ENCODE assay signal across 13 cellular contexts in genomic region chr10:48652344-48652743, GRCh38. TPM values are rescaled to one million over a fixed set of nuclear protein-coding genes. Genes with fewer than 3 reads are reported as not detected.
DNase-seq lines count a peak whose midpoint lies in the region; ATAC-seq, FAIRE-seq and TF ChIP-seq lines count a peak whose summit lies in the region.
"Had no signal": no experiment of that assay in that cellular context is flagged by ENCODE, and none has a peak within 500 bp of the region (broad histone marks: within the 10 kb centered on the region; RNA-seq: fewer than 3 reads in every experiment).

No MANE protein-coding gene starts in this region.

- no peak overlapping the region for H3K9ac ChIP-seq in GM12878 (ENCODE audit: control insufficient read depth, insufficient read depth, low read length)

- H3K4me3 ChIP-seq in GM12878 (0 out of 2 replicates have a peak overlapping the region, but pooled peaks have one; percentile 22), thoracic aorta (peak overlapping the region; percentile 7)

- in situ Hi-C loops in GM12878 (cut with MboI), result no loop called here

- no peak for TF ChIP-seq RAD21 in GM12878 (IDR thresholded peaks at IDR 0.05; ENCODE audit: insufficient read depth, low read depth, low read length)

- SMC1A ChIA-PET in GM12878 (lab: Charles Lee; ENCODE audit: uncharacterized antibody, unreplicated experiment), result interaction anchor here (0.9 to 15.1 kb wide), 13 partner anchors 8 to 289 kb away, joined by 3 to 298 read pairs (median 3); partner anchors contain the start of gene ARHGAP22

- BruUV-seq in GM12878 (replicated peaks; lab: Mats Ljungman, UMichigan), result no TSS peak

- RAD21 ChIA-PET in GM12878 (lab: Charles Lee; ENCODE audit: unreplicated experiment), result interaction anchor here (0.9 to 15.3 kb wide), 5 partner anchors 37 to 286 kb away, joined by 3 to 383 read pairs (median 3); partner anchors contain the start of gene ARHGAP22

- DNase-seq in CD1c-positive myeloid dendritic cell (ENCODE audit: extremely low spot score) (peak; percentile 76), GM12878 (ENCODE audit: low read depth, low spot score) (no peak), thoracic aorta (ENCODE audit: low spot score) (no peak), NCI-H524 (lab: John Stamatoyannopoulos, UW) (no peak)
- DNase-seq: CD4-positive, CD25-positive, alpha-beta regulatory T cell; GF-D8; GOT3; H9; IMR-90 had no signal

- H2AFZ ChIP-seq in GM12878 (ENCODE audit: control insufficient read depth, low read depth, low read length), result no peak overlapping the region

- H3K4me2 ChIP-seq in GM12878 (ENCODE audit: control insufficient read depth, insufficient read depth), result peak overlapping the region; percentile 54; the same call in 1 of the 2 replicates

- ATAC-seq in GM12878, result 0 out of 3 replicates have a peak, but pooled peaks have one; percentile 6
- ATAC-seq in thoracic aorta (ENCODE audit: insufficient number of reproducible peaks, low FRiP score, low read depth), result no peak
- no peak for ATAC-seq in HG03280 (IDR thresholded peaks at IDR 0.05; ENCODE audit: unreplicated experiment)
- no peak for ATAC-seq in GM18502 (IDR thresholded peaks at IDR 0.05; ENCODE audit: poor library complexity, unreplicated experiment)

- TF ChIP-seq CTCF in GM12878 (IDR thresholded peaks at IDR 0.05 in 2 of 3, conservative IDR thresholded peaks at IDR 0.05 in 1 of 3; ENCODE audit: control insufficient read depth in 2 of 3, extremely low read depth in 1 of 3, insufficient read depth in 1 of 3, low read depth in 3 of 3, low read length in 3 of 3) (no peak), thoracic aorta (IDR thresholded peaks at IDR 0.05) (no peak)

- H4K20me1 ChIP-seq in GM12878 (ENCODE audit: control insufficient read depth, insufficient read depth), result no peaks in the 10 kb centered on the region

- intact Hi-C loops in GM12878 (cut with micrococcal nuclease; ENCODE audit: unreplicated experiment), result loop anchor here (1.0 kb wide), 1 partner anchor 44 kb away; no protein-coding TSS in a partner anchor

- CTCF ChIA-PET in GM12878 (lab: Yijun Ruan, JAX), result interaction anchor here (1.0 to 13.6 kb wide), 6 partner anchors 13 to 100 kb away, joined by 3 to 664 read pairs (median 5); partner anchors contain the start of gene ARHGAP22

- H3K27ac ChIP-seq in GM12878 (ENCODE audit: control insufficient read depth, insufficient read depth) (no peak overlapping the region), layer of hippocampus (ENCODE audit: low read depth, low read length) (peak overlapping the region; percentile 39), thoracic aorta (no peak overlapping the region)

- H3K4me1 ChIP-seq in GM12878 (ENCODE audit: control insufficient read depth, insufficient read depth, low read length) (peaks cover 11% of the 10 kb centered on the region), thoracic aorta (ENCODE audit: control insufficient read depth in 1 of 2, low read depth in 2 of 2) (peaks cover 3 to 5% of the 10 kb centered on the region in 2 donors)

- no peak for TF ChIP-seq EP300 in GM12878 (IDR thresholded peaks at IDR 0.05; ENCODE audit: borderline replicate concordance in 1 of 2, control insufficient read depth in 1 of 2, low read depth in 2 of 2, low read length in 2 of 2)

- 48% methylated on average over 4 of the region's 4 CpGs for WGBS in GM12878 (ENCODE audit: insufficient coverage, insufficient replicate concordance, low lambda C conversion rate, missing lambda C conversion rate)

- peak; percentile 38 for FAIRE-seq in GM12878 (lab: Jason Lieb, UNC)
- FAIRE-seq: A204.1 had no signal

- no peaks in the 10 kb centered on the region for H3K27me3 ChIP-seq in GM12878 (replicated peaks in 1 of 2; ENCODE audit: control insufficient read depth in 2 of 2, insufficient read depth in 2 of 2, low read length in 1 of 2)
- H3K27me3 ChIP-seq in layer of hippocampus (ENCODE audit: control insufficient read depth, insufficient read depth, low read length), result no peaks in the 10 kb centered on the region
- no peaks in the 10 kb centered on the region for H3K27me3 ChIP-seq in thoracic aorta (replicated peaks; ENCODE audit: insufficient read depth)

- peaks cover 2% of the 10 kb centered on the region for H3K79me2 ChIP-seq in GM12878 (ENCODE audit: control insufficient read depth, insufficient read depth, low read length)

- H3K9me3 ChIP-seq in GM12878 (replicated peaks; ENCODE audit: control insufficient read depth, insufficient read depth, low read length), result no peaks in the 10 kb centered on the region
- H3K9me3 ChIP-seq in thoracic aorta, result no peaks in the 10 kb centered on the region

- no peak for TF ChIP-seq POLR2A in GM12878 (IDR thresholded peaks at IDR 0.05; ENCODE audit: low read depth, low read length)

- POLR2A ChIA-PET in GM12878 (lab: Charles Lee), result interaction anchor here (1.0 to 1.1 kb wide), 2 partner anchors 34 to 44 kb away, joined by 3 to 6 read pairs; no protein-coding TSS in a partner anchor

- no peaks in the 10 kb centered on the region for H3K36me3 ChIP-seq in GM12878 (ENCODE audit: control insufficient read depth in 2 of 2, insufficient read depth in 2 of 2, low read length in 1 of 2)
- no peaks in the 10 kb centered on the region for H3K36me3 ChIP-seq in thoracic aorta

TF ChIP-seq in GM12878, 131 proteins besides CTCF, POLR2A, EP300 and RAD21 (continues in another document):
- TF ChIP-seq ATF3 (IDR thresholded peaks at IDR 0.05; ENCODE audit: borderline replicate concordance, extremely low read depth, low read depth, low read length) (no peak), TCF3 (IDR thresholded peaks at IDR 0.05; ENCODE audit: borderline replicate concordance, insufficient read depth, low read depth, low read length) (no peak), SPI1 (IDR thresholded peaks at IDR 0.05; ENCODE audit: borderline replicate concordance, insufficient read depth, low read depth, low read length) (peak; percentile 88; the same call in 1 of the 2 replicates), DPF2 (IDR thresholded peaks at IDR 0.05) (peak; percentile 73), RAD51 (IDR thresholded peaks at IDR 0.05) (peak; percentile 66; the same call in 1 of the 2 replicates), EGR1 (IDR thresholded peaks at IDR 0.05; ENCODE audit: borderline replicate concordance in 1 of 2, low read depth in 2 of 2, low read length in 2 of 2) (no peak), IKZF1 (conservative IDR thresholded peaks at IDR 0.05) (peak; percentile 66; the same call in 1 of the 2 replicates)

RNA-seq across cellular contexts. Expression of gene WDFY4, which starts 32.3 kb away (rescaled TPM):
- 484 and 561 TPM in 2 replicates for total RNA-seq in GM12878 (2013; cell fraction: nucleolus; rRNA removed)
- total RNA-seq in GM12878 (2014; rRNA removed), result 81.2 and 82.2 TPM in 2 replicates
- total RNA-seq in GM12878 (2014; rRNA removed; fragmentation: Illumina TruSeq; extraction: Trizol), result 36.3 and 38.1 TPM in 2 replicates
- 132 and 136 TPM in 2 replicates for total RNA-seq in GM12878 (2021)
- polyA plus RNA-seq in GM12878 (2011; ENCODE audit: low read depth), result 16.4 TPM
- 24.4 and 58.0 TPM in 2 replicates for polyA plus RNA-seq in GM12878 (2011; rRNA removed)
- 46.0 and 51.0 TPM in 2 replicates for polyA plus RNA-seq in GM12878 (2011; cell fraction: cytosol; rRNA removed)
- 214 and 216 TPM in 2 replicates for polyA plus RNA-seq in GM12878 (2011; cell fraction: nucleus; rRNA removed)
- 26.0 and 43.0 TPM in 2 replicates for polyA plus RNA-seq in GM12878 (2012)
- polyA plus RNA-seq in GM12878 (2014; fragmentation: Illumina TruSeq; extraction: Trizol), result 34.4 and 49.4 TPM in 2 replicates
- polyA plus RNA-seq in GM12878 (2014; fragmentation: Nextera tagmentation; extraction: Ambion mirVana), result 10 to 100 TPM; 13.5 to 13.9 TPM
- 70.3 and 78.5 TPM in 2 replicates for polyA plus RNA-seq in GM12878 (2014; rRNA removed)
- polyA plus RNA-seq in GM12878 (2016; fragmentation: Nextera tagmentation; extraction: Ambion mirVana), result 10 to 100 TPM; 31.7 to 45.2 TPM
- polyA minus RNA-seq in GM12878 (2011; rRNA and poly(A)+ RNA removed), result 149 and 180 TPM in 2 replicates
- 57.9 and 65.2 TPM in 2 replicates for polyA minus RNA-seq in GM12878 (2011; cell fraction: cytosol; rRNA and poly(A)+ RNA removed)
- 153 and 224 TPM in 2 replicates for polyA minus RNA-seq in GM12878 (2011; cell fraction: nucleus; rRNA and poly(A)+ RNA removed)
- total RNA-seq in thoracic aorta, result 10 to 100 TPM; 10.0 to 14.9 TPM
- total RNA-seq: H9, IMR-90 had no signal
- polyA plus RNA-seq: IMR-90 had no signal

RNA-seq across cellular contexts. Expression of gene ARHGAP22, which starts 47.5 kb away (rescaled TPM):
- total RNA-seq in GM12878 (2013; cell fraction: nucleolus; rRNA removed), result 17.6 and 21.3 TPM in 2 replicates
- total RNA-seq in GM12878 (2014; rRNA removed) (not detected in 2 replicates), GM12878 (2014; rRNA removed; fragmentation: Illumina TruSeq; extraction: Trizol) (not detected in 2 replicates), GM12878 (2021) (0.18 and 0.45 TPM in 2 replicates), thoracic aorta (10 to 100 TPM; 15.4 to 24.8 TPM)
- not detected for polyA plus RNA-seq in GM12878 (2011; ENCODE audit: low read depth)
- polyA plus RNA-seq in GM12878 (2011; rRNA removed) (0.61 and 1.0 TPM in 2 replicates), GM12878 (2014; fragmentation: Illumina TruSeq; extraction: Trizol) (not detected in 2 replicates), GM12878 (2014; fragmentation: Nextera tagmentation; extraction: Ambion mirVana) (under 1 TPM in 1 of 2 experiments, not detected in 1; 0.07 TPM), GM12878 (2014; rRNA removed) (0.08 TPM in 1 of 2 replicates, not detected in the other), GM12878 (2016; fragmentation: Nextera tagmentation; extraction: Ambion mirVana) (under 1 TPM in 1 of 2 experiments, not detected in 1; 0.56 TPM)
- 0.36 and 0.82 TPM in 2 replicates for polyA plus RNA-seq in GM12878 (2011; cell fraction: cytosol; rRNA removed)
- polyA plus RNA-seq in GM12878 (2011; cell fraction: nucleus; rRNA removed), result 2.2 and 2.9 TPM in 2 replicates
- polyA plus RNA-seq in GM12878 (2012), result 0.73 and 0.76 TPM in 2 replicates
- 0.73 and 0.88 TPM in 2 replicates for polyA minus RNA-seq in GM12878 (2011; rRNA and poly(A)+ RNA removed)
- not detected in 2 replicates for polyA minus RNA-seq in GM12878 (2011; cell fraction: cytosol; rRNA and poly(A)+ RNA removed)
- 2.8 and 3.5 TPM in 2 replicates for polyA minus RNA-seq in GM12878 (2011; cell fraction: nucleus; rRNA and poly(A)+ RNA removed)
- polyA plus RNA-seq: CD4-positive, CD25-positive, alpha-beta regulatory T cell had no signal
